ENCODE assay signal across 24 cellular contexts in the genomic region with DNA sequence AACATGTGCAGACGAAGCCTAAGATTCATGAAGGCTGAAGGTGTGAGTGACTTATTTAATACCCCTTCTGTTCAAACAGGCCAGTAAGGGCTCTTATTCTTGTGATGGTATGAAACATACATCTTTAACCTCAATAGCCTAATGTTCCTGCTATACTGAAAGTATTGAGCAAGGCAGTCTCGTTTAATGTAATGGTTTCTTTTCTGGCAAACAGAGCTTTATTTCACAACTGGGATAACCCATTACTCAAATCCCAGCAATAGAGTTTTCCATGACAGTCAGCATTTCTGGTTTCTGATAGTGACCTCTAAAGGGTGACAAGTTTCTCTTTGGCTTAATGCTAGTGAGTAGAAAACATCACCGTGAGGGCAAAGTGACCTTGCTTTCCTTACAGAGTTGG. TPM values are rescaled to one million over a fixed set of nuclear protein-coding genes. Genes with fewer than 3 reads are reported as not detected.
A peak's percentile ranks its signal among the peaks of the same experiment; 100 is the strongest.
DNase-seq lines count a peak whose midpoint lies in the region; ATAC-seq, FAIRE-seq and TF ChIP-seq lines count a peak whose summit lies in the region.
"Had no signal": no experiment of that assay in that cellular context is flagged by ENCODE, and none has a peak within 500 bp of the region (broad histone marks: within the 10 kb centered on the region; RNA-seq: fewer than 3 reads in every experiment).

No MANE protein-coding gene starts in this region.

- no peak overlapping the region for H2BK12ac ChIP-seq in neuronal stem cell (ENCODE audit: low read length)

- TF ChIP-seq CTCF in fibroblast of villous mesenchyme (IDR thresholded peaks at IDR 0.05; ENCODE audit: insufficient read depth, low read depth, low read length), result no peak

- no peak overlapping the region for H4K8ac ChIP-seq in neuronal stem cell (ENCODE audit: low read depth, low read length)

- H3K4ac ChIP-seq in neuronal stem cell (ENCODE audit: low read length), result no peak overlapping the region

- no peak overlapping the region for H3K14ac ChIP-seq in neuronal stem cell (ENCODE audit: low read length)

- H2AFZ ChIP-seq in neuronal stem cell (ENCODE audit: low read length), result no peak overlapping the region

- H4K91ac ChIP-seq in neuronal stem cell (ENCODE audit: low read depth, low read length, poor library complexity), result no peak overlapping the region

- DNase-seq in HTR-8/SVneo (ENCODE audit: insufficient read length, low spot score) (no peak), adipocyte (ENCODE audit: low read depth) (peak; percentile 31), fibroblast of villous mesenchyme (ENCODE audit: low read depth) (peak; percentile 69), kidney glomerular epithelial cell (lab: John Stamatoyannopoulos, UW) (no peak), neuronal stem cell (ENCODE audit: low spot score) (no peak), hippocampal formation (lab: John Stamatoyannopoulos, UW) (no peak)
- DNase-seq: BE2C; DMS53; GDM1; MV-4-11; NCI-H1105 treated with DMSO at 0.1 percent for 48 hours; NCI-H2029 treated with DMSO at 0.1 percent for 48 hours; NCI-H226; NCI-H510A treated with DMSO at 0.1 percent for 48 hours; NCI-H748 treated with DMSO at 0.1 percent for 48 hours; NK-92 treated with Interleukin-12 subunit alpha and Interleukin-12 subunit beta, amount 100 ng/mL, for 24 hours; SHP77 treated with DMSO at 0.1 percent for 48 hours; SK-N-SH had no signal

- no peak overlapping the region for H3K4me2 ChIP-seq in neuronal stem cell (ENCODE audit: insufficient read depth, low read length, poor library complexity, severe bottlenecking)
- H3K4me2 ChIP-seq: SK-N-SH had no signal

- peak; percentile 23 for FAIRE-seq in HTR-8/SVneo (lab: Jason Lieb, UNC)
- FAIRE-seq: D721Med, H54 had no signal

- no CpG with 5 or more reads among the region's 3 CpGs for WGBS in neuronal stem cell (ENCODE audit: extremely low coverage in 2 of 2, insufficient read length in 2 of 2, insufficient replicate concordance in 1 of 2), 2 donors

- H3K4me3 ChIP-seq in adipocyte (ENCODE audit: low read length), result no peak overlapping the region
- no peak overlapping the region for H3K4me3 ChIP-seq in fibroblast of villous mesenchyme (ENCODE audit: low read depth, low read length)
- no peak overlapping the region for H3K4me3 ChIP-seq in neuronal stem cell (ENCODE audit: low read length in 2 of 2)

- H2AK5ac ChIP-seq in neuronal stem cell (ENCODE audit: low read depth, low read length), result no peak overlapping the region

- H3K4me1 ChIP-seq in adipocyte (ENCODE audit: control insufficient read depth, insufficient read depth, low read length) (peaks cover 16% of the 10 kb centered on the region), neuronal stem cell (ENCODE audit: control insufficient read depth in 2 of 2, insufficient read depth in 1 of 2, low read depth in 1 of 2, low read length in 2 of 2) (peaks cover 11 to 34% of the 10 kb centered on the region in 2 donors)
- H3K4me1 ChIP-seq: BE2C had no signal

- H3K9ac ChIP-seq in adipocyte (ENCODE audit: low read length), result no peak overlapping the region
- H3K9ac ChIP-seq in neuronal stem cell (ENCODE audit: low read depth, low read length, poor library complexity), result no peak overlapping the region
- H3K9ac ChIP-seq: SK-N-SH had no signal

- H3K23ac ChIP-seq in neuronal stem cell (ENCODE audit: low read depth, low read length, poor library complexity), result no peak overlapping the region

- no peak overlapping the region for H2BK5ac ChIP-seq in neuronal stem cell (ENCODE audit: low read length)

- H3K18ac ChIP-seq in neuronal stem cell (ENCODE audit: low read length), result no peak overlapping the region

- H3K27me3 ChIP-seq in adipocyte (replicated peaks; ENCODE audit: control insufficient read depth, insufficient read depth, low read length) (no peaks in the 10 kb centered on the region), neuronal stem cell (ENCODE audit: control insufficient read depth in 3 of 3, insufficient read depth in 3 of 3, low read depth in 1 of 3, low read length in 3 of 3) (peaks cover 0 to 2% (median 0%) of the 10 kb centered on the region in 3 experiments)
- H3K27me3 ChIP-seq: BE2C had no signal

- ATAC-seq in HG03469 (IDR thresholded peaks at IDR 0.05; ENCODE audit: unreplicated experiment), result no peak

- H3K79me1 ChIP-seq in neuronal stem cell (ENCODE audit: low read depth, low read length), result no peaks in the 10 kb centered on the region

- H2BK120ac ChIP-seq in neuronal stem cell (ENCODE audit: low read depth, low read length), result no peak overlapping the region

- H2BK15ac ChIP-seq in neuronal stem cell (ENCODE audit: low read length), result no peak overlapping the region

- H3K27ac ChIP-seq in neuronal stem cell (replicated peaks; ENCODE audit: low read length), result no peak overlapping the region
- H3K27ac ChIP-seq: RWPE1 had no signal

- H3K9me3 ChIP-seq in adipocyte (ENCODE audit: control insufficient read depth, low read length), result no peaks in the 10 kb centered on the region
- peaks cover 0 to 3% of the 10 kb centered on the region in 2 donors for H3K9me3 ChIP-seq in neuronal stem cell (replicated peaks in 1 of 2; ENCODE audit: control insufficient read depth in 2 of 2, insufficient read depth in 1 of 2, low read depth in 1 of 2, low read length in 2 of 2)
- H3K9me3 ChIP-seq: BE2C, SK-N-SH had no signal

- H3K36me3 ChIP-seq in adipocyte (ENCODE audit: control insufficient read depth, insufficient read depth, low read length, severe bottlenecking) (no peaks in the 10 kb centered on the region), neuronal stem cell (replicated peaks in 1 of 2; ENCODE audit: control insufficient read depth in 2 of 2, insufficient read depth in 2 of 2, low read length in 2 of 2) (no peaks in the 10 kb centered on the region)
- H3K36me3 ChIP-seq: BE2C had no signal

RNA-seq across cellular contexts. Expression of a gene that starts 13.4 kb away (rescaled TPM):
- total RNA-seq in fibroblast of villous mesenchyme, result not detected in 2 replicates
- not detected for polyA plus RNA-seq in neuronal stem cell (2013, experiment 1 of 2)
- not detected for polyA plus RNA-seq in neuronal stem cell (2013, experiment 2 of 2)
- total RNA-seq: A673, M059J had no signal
- polyA plus RNA-seq: SK-N-SH had no signal

Comparison
In these comparisons a context has a peak if more than half of its experiments do, and no peak if none do; other contexts are left out.
1. DNase-seq: peak in adipocyte (single experiment) and fibroblast of villous mesenchyme (single experiment); none in HTR-8/SVneo (single experiment), kidney glomerular epithelial cell (single experiment), neuronal stem cell (single experiment) and hippocampal formation (0 of 2).